In the genomic region with DNA sequence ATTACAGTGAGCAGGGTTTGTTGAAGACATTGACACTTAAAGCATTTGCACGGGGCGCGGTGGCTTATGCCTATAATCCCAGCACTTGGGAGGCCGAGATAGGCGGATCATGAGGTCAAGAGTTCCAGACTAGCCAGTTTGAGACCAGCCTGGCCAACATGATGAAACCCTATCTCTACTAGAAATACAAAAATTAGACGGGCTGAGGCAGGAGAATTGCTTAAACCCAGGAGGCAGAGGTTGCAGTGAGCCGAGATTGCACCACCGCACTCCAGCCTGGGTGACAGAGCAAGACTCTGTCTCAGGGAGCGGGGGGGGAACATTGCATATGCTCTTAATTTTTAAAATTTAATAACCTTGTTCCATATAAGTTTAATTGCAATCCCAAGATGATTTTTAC, we compare ENCODE assay signal across 9 cellular contexts. TPM values are rescaled to one million over a fixed set of nuclear protein-coding genes. Genes with fewer than 3 reads are reported as not detected.
DNase-seq lines count a peak whose midpoint lies in the region; ATAC-seq, FAIRE-seq and TF ChIP-seq lines count a peak whose summit lies in the region.
"Had no signal": no experiment of that assay in that cellular context is flagged by ENCODE, and none has a peak within 500 bp of the region (broad histone marks: within the 10 kb centered on the region; RNA-seq: fewer than 3 reads in every experiment).

No MANE protein-coding gene starts in this region.

- peak overlapping the region in 2 of 5 donors; percentile 38 to 51 for H3K27ac ChIP-seq in adrenal gland
- peak overlapping the region; percentile 71 for H3K27ac ChIP-seq in subcutaneous abdominal adipose tissue (ENCODE audit: low read depth, low read length)
- no peak overlapping the region for H3K27ac ChIP-seq in small intestine (ENCODE audit: low read depth in 1 of 2, low read length in 1 of 2)

- peak overlapping the region in 2 of 5 donors; percentile 41 to 51 for H3K9ac ChIP-seq in subcutaneous abdominal adipose tissue (ENCODE audit: low read length in 5 of 5)

- peaks cover 33% of the 10 kb centered on the region for H3K36me3 Mint-ChIP-seq in activated T-cell treated with anti-CD3 and anti-CD28 coated beads, Interleukin-2, amount 50 U/mL, for 24 hours (ENCODE audit: low read depth)
- peaks cover 10% of the 10 kb centered on the region for H3K36me3 Mint-ChIP-seq in progenitor cell of endocrine pancreas (ENCODE audit: insufficient read depth)

- H3K27ac Mint-ChIP-seq in activated T-cell treated with anti-CD3 and anti-CD28 coated beads, Interleukin-2, amount 50 U/mL, for 24 hours, result peak overlapping the region; percentile 29
- H3K27ac Mint-ChIP-seq in progenitor cell of endocrine pancreas, result no peak overlapping the region

- WGBS in adrenal gland, 4 donors, result 56 to 65% (median 59%) methylated on average over 9 of the region's 9 CpGs
- WGBS in small intestine, 3 donors, result 65 to 81% (median 81%) methylated on average over 9 of the region's 9 CpGs

- intact Hi-C loops in adrenal gland (cut with DNase I), result no loop called here

- peak; percentile 94 for ATAC-seq in left lobe of liver

- peaks cover 84% of the 10 kb centered on the region for H3K4me1 Mint-ChIP-seq in activated T-cell treated with anti-CD3 and anti-CD28 coated beads, Interleukin-2, amount 50 U/mL, for 24 hours (ENCODE audit: low read depth)
- H3K4me1 Mint-ChIP-seq in progenitor cell of endocrine pancreas (ENCODE audit: low read depth), result peaks cover 13% of the 10 kb centered on the region

- H3K9me3 ChIP-seq in adrenal gland (replicated peaks in 1 of 3) (peaks cover 0 to 4% (median 0%) of the 10 kb centered on the region in 3 donors), subcutaneous abdominal adipose tissue (ENCODE audit: control insufficient read depth in 5 of 5, low read length in 5 of 5) (no peaks in the 10 kb centered on the region), small intestine (ENCODE audit: control insufficient read depth, low read depth) (no peaks in the 10 kb centered on the region)

- no peak for TF ChIP-seq CTCF in adrenal gland (IDR thresholded peaks at IDR 0.05)
- no peak for TF ChIP-seq CTCF in progenitor cell of endocrine pancreas (IDR thresholded peaks at IDR 0.05; ENCODE audit: unreplicated experiment)

- H3K4me3 Mint-ChIP-seq in activated T-cell treated with anti-CD3 and anti-CD28 coated beads, Interleukin-2, amount 50 U/mL, for 24 hours, result no peak overlapping the region
- H3K4me3 Mint-ChIP-seq in progenitor cell of endocrine pancreas (ENCODE audit: low read depth), result no peak overlapping the region

- no peaks in the 10 kb centered on the region for H3K27me3 Mint-ChIP-seq in activated T-cell treated with anti-CD3 and anti-CD28 coated beads, Interleukin-2, amount 50 U/mL, for 24 hours
- no peaks in the 10 kb centered on the region for H3K27me3 Mint-ChIP-seq in progenitor cell of endocrine pancreas

- no peaks in the 10 kb centered on the region for H3K27me3 ChIP-seq in adrenal gland
- no peaks in the 10 kb centered on the region for H3K27me3 ChIP-seq in subcutaneous abdominal adipose tissue (ENCODE audit: control insufficient read depth in 5 of 5, insufficient read depth in 4 of 5, low read length in 5 of 5)
- H3K27me3 ChIP-seq in small intestine (ENCODE audit: control insufficient read depth in 2 of 2, insufficient read depth in 2 of 2, low read length in 2 of 2), result no peaks in the 10 kb centered on the region

- H3K36me3 ChIP-seq in adrenal gland (replicated peaks in 1 of 2), result no peaks in the 10 kb centered on the region
- no peaks in the 10 kb centered on the region for H3K36me3 ChIP-seq in subcutaneous abdominal adipose tissue (ENCODE audit: control insufficient read depth in 5 of 5, insufficient read depth in 5 of 5, low read length in 5 of 5)
- H3K36me3 ChIP-seq in small intestine (ENCODE audit: control insufficient read depth in 2 of 2, insufficient read depth in 2 of 2, low read length in 2 of 2), result no peaks in the 10 kb centered on the region

- H3K9me3 Mint-ChIP-seq in activated T-cell treated with anti-CD3 and anti-CD28 coated beads, Interleukin-2, amount 50 U/mL, for 24 hours, result no peaks in the 10 kb centered on the region
- H3K9me3 Mint-ChIP-seq in progenitor cell of endocrine pancreas (ENCODE audit: low read depth), result no peaks in the 10 kb centered on the region

- no peak for DNase-seq in activated T-cell treated with anti-CD3 and anti-CD28 coated beads, Interleukin-2, amount 50 U/mL, for 24 hours
- DNase-seq in activated T-cell treated with anti-CD3 and anti-CD28 coated beads for 4 hours, result no peak
- DNase-seq in adrenal gland, result peak in 5 of 7 donors; percentile 19 to 59 (median 33)
- peak; percentile 65 for DNase-seq in left lobe of liver (ENCODE audit: low spot score)
- no peak for DNase-seq in small intestine
- DNase-seq in NCI-H2081 treated with DMSO at 0.1 percent for 48 hours (lab: John Stamatoyannopoulos, UW), result no peak
- no peak for DNase-seq in progenitor cell of endocrine pancreas (ENCODE audit: low spot score, unreplicated experiment)
- DNase-seq: NCI-H1930 had no signal

- no peak for FAIRE-seq in small intestine (lab: Jason Lieb, UNC)

- H3K4me3 ChIP-seq in adrenal gland (no peak overlapping the region), subcutaneous abdominal adipose tissue (ENCODE audit: low read depth in 1 of 5, low read length in 5 of 5) (peak overlapping the region in 1 of 5 donors; percentile 13), small intestine (ENCODE audit: low read depth in 1 of 2, low read length in 2 of 2) (no peak overlapping the region)

- TF ChIP-seq POLR2A in adrenal gland (IDR thresholded peaks at IDR 0.05), result no peak

- H3K4me1 ChIP-seq in adrenal gland (replicated peaks in 1 of 2) (peaks cover 0 to 68% of the 10 kb centered on the region in 2 donors), subcutaneous abdominal adipose tissue (ENCODE audit: control insufficient read depth in 5 of 5, insufficient read depth in 5 of 5, low read length in 5 of 5) (peaks cover 2 to 42% (median 29%) of the 10 kb centered on the region in 5 donors), small intestine (ENCODE audit: control insufficient read depth in 2 of 2, insufficient read depth in 1 of 2, low read depth in 1 of 2, low read length in 1 of 2) (peaks cover 0 to 6% of the 10 kb centered on the region in 2 donors)

RNA-seq across cellular contexts. Expression of gene STT3B, which starts 11.9 kb away (rescaled TPM):
- total RNA-seq in adrenal gland (100 to 1,000 TPM in 5 of 8 donors, 10 to 100 TPM in 3; 84.1 to 135 (median 104) TPM), left lobe of liver (68.7 TPM), progenitor cell of endocrine pancreas (147 and 154 TPM in 2 replicates)
- polyA plus RNA-seq in adrenal gland (100 to 1,000 TPM in 1 of 3 donors, 10 to 100 TPM in 2; 38.0 to 141 (median 41.4) TPM), small intestine (10 to 100 TPM; 22.2 to 72.6 (median 30.2) TPM)

Comparison
In these comparisons a context has a peak if more than half of its experiments do, and no peak if none do; other contexts are left out.
1. DNase-seq: peak in adrenal gland (5 of 7) and left lobe of liver (single experiment); none in activated T-cell treated with anti-CD3 and anti-CD28 coated beads, Interleukin-2, amount 50 U/mL, for 24 hours (single experiment), activated T-cell treated with anti-CD3 and anti-CD28 coated beads for 4 hours (single experiment), small intestine (single experiment), NCI-H2081 treated with DMSO at 0.1 percent for 48 hours (single experiment) and progenitor cell of endocrine pancreas (single experiment).